ENCODE assay signal across 12 cellular contexts in genomic region chr18:49175476-49175875, GRCh38.
DNase-seq lines count a peak whose midpoint lies in the region; ATAC-seq, FAIRE-seq and TF ChIP-seq lines count a peak whose summit lies in the region.
"Had no signal": no experiment of that assay in that cellular context is flagged by ENCODE, and none has a peak within 500 bp of the region (broad histone marks: within the 10 kb centered on the region; RNA-seq: fewer than 3 reads in every experiment).

No MANE protein-coding gene starts in this region.

- H2AK5ac ChIP-seq in IMR-90 (ENCODE audit: low read depth, low read length) = no peak overlapping the region

- in situ Hi-C loops in IMR-90 (cut with MboI; ENCODE audit: low sequenced_read_pairs) = loop anchor here (10.0 kb wide), 2 partner anchors 231 to 501 kb away; no protein-coding TSS in a partner anchor

- H4K8ac ChIP-seq in IMR-90 (ENCODE audit: low read depth in 2 of 2, low read length in 2 of 2) = no peak overlapping the region

- H2BK120ac ChIP-seq in IMR-90 (ENCODE audit: low read depth, low read length) = no peak overlapping the region

- H3K9me3 ChIP-seq in IMR-90 (ENCODE audit: control insufficient read depth, insufficient read depth, low read length) = no peaks in the 10 kb centered on the region
- H3K9me3 ChIP-seq in smooth muscle cell (replicated peaks; ENCODE audit: low read depth) = no peaks in the 10 kb centered on the region

- H3K36me3 ChIP-seq in IMR-90 (ENCODE audit: control insufficient read depth, insufficient read depth, low read length) (no peaks in the 10 kb centered on the region), smooth muscle cell (ENCODE audit: low read depth) (no peaks in the 10 kb centered on the region)

- H3K4me1 ChIP-seq in IMR-90 (ENCODE audit: control insufficient read depth, insufficient read depth, low read length) = peaks cover 5% of the 10 kb centered on the region; the same call in 1 of the 2 replicates
- H3K4me1 ChIP-seq in smooth muscle cell (ENCODE audit: low read depth) = peaks cover 14% of the 10 kb centered on the region

- no peak overlapping the region for H3K18ac ChIP-seq in IMR-90 (ENCODE audit: low read depth, low read length)

- POLR2A ChIA-PET in IMR-90 (lab: Charles Lee; ENCODE audit: unreplicated experiment) = no interaction called here

- dilution Hi-C loops in IMR-90 (cut with HindIII; ENCODE audit: low sequenced_read_pairs, unreplicated experiment) = no loop called here

- H3K27me3 ChIP-seq in IMR-90 (ENCODE audit: control insufficient read depth, insufficient read depth, low read length) = no peaks in the 10 kb centered on the region
- no peaks in the 10 kb centered on the region for H3K27me3 ChIP-seq in smooth muscle cell (ENCODE audit: low read depth)

- H3K56ac ChIP-seq in IMR-90 (ENCODE audit: extremely low read depth, insufficient read depth, low read length) = no peak overlapping the region

- H4K5ac ChIP-seq in IMR-90 (ENCODE audit: low read depth, low read length) = no peak overlapping the region

- ATAC-seq in IMR-90 (ENCODE audit: low read depth) = no peak
- no peak for ATAC-seq in HG03521 (IDR thresholded peaks at IDR 0.05; ENCODE audit: unreplicated experiment)
- no peak for ATAC-seq in GM21367 (IDR thresholded peaks at IDR 0.05; ENCODE audit: unreplicated experiment)
- ATAC-seq: CD8-positive, alpha-beta T cell; HCT116 had no signal

- CTCF ChIA-PET in IMR-90 (lab: Yijun Ruan, JAX) = interaction anchor here (0.6 to 0.9 kb wide), 2 partner anchors 52 to 228 kb away, joined by 3 to 5 read pairs; no protein-coding TSS in a partner anchor

- H3K14ac ChIP-seq in IMR-90 (replicated peaks; ENCODE audit: low read depth, low read length) = no peak overlapping the region

- H3K79me2 ChIP-seq in smooth muscle cell (ENCODE audit: low read depth) = peaks cover 38% of the 10 kb centered on the region

- TF ChIP-seq CTCF in IMR-90 (conservative IDR thresholded peaks at IDR 0.05; ENCODE audit: low read depth, low read length) (no peak), fibroblast of mammary gland (conservative IDR thresholded peaks at IDR 0.05; ENCODE audit: control insufficient read depth, insufficient read depth, low read depth, low read length) (no peak), smooth muscle cell (IDR thresholded peaks at IDR 0.05; ENCODE audit: borderline replicate concordance, insufficient read depth, poor library complexity, severe bottlenecking) (no peak)

- intact Hi-C loops in IMR-90 (cut with micrococcal nuclease) = loop anchor here (2.0 kb wide), 1 partner anchor 123 kb away; no protein-coding TSS in a partner anchor

- WGBS in IMR-90 (ENCODE audit: extremely low coverage in 2 of 2, insufficient read length in 1 of 2), 2 experiments = no CpG with 5 or more reads among the region's 1 CpG
- 55% methylated on average over 1 of the region's 1 CpG for WGBS in smooth muscle cell (ENCODE audit: low lambda C conversion rate)

- H2AFZ ChIP-seq in IMR-90 (replicated peaks; ENCODE audit: low read length, poor library complexity) (no peak overlapping the region), smooth muscle cell (ENCODE audit: low read depth) (no peak overlapping the region)

- H3K4me3 ChIP-seq in IMR-90 (ENCODE audit: insufficient read depth, low read depth, low read length) (no peak overlapping the region), fibroblast of mammary gland (ENCODE audit: control insufficient read depth, low read depth, low read length) (no peak overlapping the region), smooth muscle cell (no peak overlapping the region)

- TF ChIP-seq RAD21 in IMR-90 (IDR thresholded peaks at IDR 0.05; ENCODE audit: low read length) = no peak

- no peak for TF ChIP-seq POLR2A in GM12891 (IDR thresholded peaks at IDR 0.05; ENCODE audit: low read depth, low read length)
- no peak for TF ChIP-seq POLR2A in IMR-90 (IDR thresholded peaks at IDR 0.05; ENCODE audit: low read depth, low read length)

- H3K4me2 ChIP-seq in IMR-90 (ENCODE audit: low read depth, low read length) (no peak overlapping the region), smooth muscle cell (peak overlapping the region; percentile 75)

- no peak for DNase-seq in GM12891 (ENCODE audit: insufficient read length, low spot score)
- DNase-seq in IMR-90 = no peak
- DNase-seq in fibroblast of mammary gland (ENCODE audit: low read depth) = peak; percentile 44
- DNase-seq in smooth muscle cell (lab: John Stamatoyannopoulos, UW; ENCODE audit: unreplicated experiment) = no peak
- no peak for DNase-seq in NCI-H1105 treated with DMSO at 0.1 percent for 48 hours (lab: John Stamatoyannopoulos, UW)
- DNase-seq: CD8-positive, alpha-beta T cell; COR-L47; KG1 had no signal

- peaks cover 3 to 6% of the 10 kb centered on the region in 2 experiments; a peak in 1 of 4 replicates for H3K79me1 ChIP-seq in IMR-90 (ENCODE audit: low read depth in 1 of 2, low read length in 2 of 2)

- 0 out of 2 replicates have a peak overlapping the region, but pooled peaks have one; percentile 29 for H3K23ac ChIP-seq in IMR-90 (ENCODE audit: low read depth, low read length)

- no peak overlapping the region for H2AK9ac ChIP-seq in IMR-90 (replicated peaks; ENCODE audit: low read depth, low read length, poor library complexity)

- peaks cover 3% of the 10 kb centered on the region; the same call in 1 of the 2 replicates for H4K20me1 ChIP-seq in IMR-90 (ENCODE audit: insufficient read depth, low read length)
- H4K20me1 ChIP-seq in smooth muscle cell (ENCODE audit: low read depth) = no peaks in the 10 kb centered on the region

- BruUV-seq in IMR-90 (replicated peaks; lab: Mats Ljungman, UMichigan) = no TSS peak

- H3K9ac ChIP-seq in IMR-90 (ENCODE audit: low read depth, low read length) = no peak overlapping the region
- no peak overlapping the region for H3K9ac ChIP-seq in smooth muscle cell (ENCODE audit: low read depth)

- no peak overlapping the region for H2BK5ac ChIP-seq in IMR-90 (ENCODE audit: low read depth, low read length, poor library complexity, severe bottlenecking)

- H2BK15ac ChIP-seq in IMR-90 (ENCODE audit: low read depth, low read length) = no peak overlapping the region

- no peaks in the 10 kb centered on the region for H3K9me1 ChIP-seq in IMR-90 (ENCODE audit: insufficient read depth, low read length)

- H3F3A ChIP-seq in smooth muscle cell (ENCODE audit: low read depth) = peaks cover 11% of the 10 kb centered on the region

- H3K27ac ChIP-seq in IMR-90 (ENCODE audit: insufficient read depth, low read length) (no peak overlapping the region), smooth muscle cell (ENCODE audit: low read depth) (peak overlapping the region; percentile 75)

- no peak overlapping the region for H2BK20ac ChIP-seq in IMR-90 (ENCODE audit: low read depth, low read length)

- FAIRE-seq in GM12891 (lab: Jason Lieb, UNC) = peak; percentile 64
- FAIRE-seq: H54 had no signal

- H3K4ac ChIP-seq in IMR-90 (ENCODE audit: low read depth, low read length) = no peak overlapping the region

- H4K91ac ChIP-seq in IMR-90 (ENCODE audit: insufficient read depth, low read depth, low read length) = no peak overlapping the region

TF ChIP-seq in GM12891, 5 proteins besides CTCF, POLR2A, EP300 and RAD21:
- TF ChIP-seq PAX5 (IDR thresholded peaks at IDR 0.05; ENCODE audit: insufficient read depth, low read length, severe bottlenecking) (no peak), TAF1 (IDR thresholded peaks at IDR 0.05; ENCODE audit: low read depth, low read length) (no peak), POU2F2 (IDR thresholded peaks at IDR 0.05; ENCODE audit: low read depth, low read length) (no peak), SPI1 (IDR thresholded peaks at IDR 0.05; ENCODE audit: low read depth, low read length) (no peak), POLR2AphosphoS5 (IDR thresholded peaks at IDR 0.05; ENCODE audit: low read depth, low read length) (no peak)

TF ChIP-seq in IMR-90, 13 proteins besides CTCF, POLR2A, EP300 and RAD21:
- TF ChIP-seq ELK1 (IDR thresholded peaks at IDR 0.05; ENCODE audit: borderline replicate concordance, low read depth, low read length) (no peak), FOS (IDR thresholded peaks at IDR 0.05; ENCODE audit: low read depth, low read length) (no peak), MAZ (IDR thresholded peaks at IDR 0.05; ENCODE audit: borderline replicate concordance, low read depth, low read length) (no peak), RCOR1 (IDR thresholded peaks at IDR 0.05; ENCODE audit: insufficient replicate concordance, low read length) (no peak), MAFK (IDR thresholded peaks at IDR 0.05; ENCODE audit: low read depth, low read length) (no peak), BHLHE40 (IDR thresholded peaks at IDR 0.05; ENCODE audit: low read depth, low read length) (no peak), RFX5 (IDR thresholded peaks at IDR 0.05; ENCODE audit: low read depth, low read length) (no peak), CEBPB (IDR thresholded peaks at IDR 0.05; ENCODE audit: low read depth, low read length) (no peak), SMC3 (IDR thresholded peaks at IDR 0.05; ENCODE audit: low read depth, low read length) (no peak), CHD1 (IDR thresholded peaks at IDR 0.05; ENCODE audit: low read depth, low read length) (no peak), MXI1 (IDR thresholded peaks at IDR 0.05; ENCODE audit: borderline replicate concordance, low read depth, low read length) (no peak)
